17 cellular contexts compared by ENCODE assay signal in the genomic region with DNA sequence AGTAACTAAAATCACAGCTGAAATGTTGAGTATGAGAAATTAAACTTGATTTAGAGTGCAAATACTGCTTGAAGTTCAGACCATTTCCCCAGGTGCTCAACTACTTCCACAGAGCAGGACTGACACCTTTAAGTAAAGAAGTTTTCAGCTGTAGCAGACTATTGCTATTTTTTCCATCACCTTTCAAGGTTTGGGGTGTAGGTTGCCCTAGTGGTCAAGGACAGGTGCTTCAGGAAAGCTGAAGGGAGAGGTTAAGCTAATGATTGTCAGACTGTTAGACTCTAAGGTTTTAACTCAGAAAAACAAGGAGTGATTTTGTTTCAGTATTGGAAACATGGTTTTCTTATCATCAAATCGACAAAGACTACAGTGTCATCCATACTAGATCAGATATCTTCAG.
DNase-seq lines count a peak whose midpoint lies in the region; ATAC-seq, FAIRE-seq and TF ChIP-seq lines count a peak whose summit lies in the region.
"Had no signal": no experiment of that assay in that cellular context is flagged by ENCODE, and none has a peak within 500 bp of the region (broad histone marks: within the 10 kb centered on the region; RNA-seq: fewer than 3 reads in every experiment).

No MANE protein-coding gene starts in this region.

- no peak overlapping the region for H2BK15ac ChIP-seq in neuronal stem cell (ENCODE audit: low read length)

- no peak overlapping the region for H3K4me2 ChIP-seq in neuronal stem cell (ENCODE audit: insufficient read depth, low read length, poor library complexity, severe bottlenecking)
- H3K4me2 ChIP-seq: BLaER1 had no signal

- H3K79me1 ChIP-seq in neuronal stem cell (ENCODE audit: low read depth, low read length) = no peaks in the 10 kb centered on the region

- H3K4me3 ChIP-seq in neuronal stem cell (ENCODE audit: low read length in 2 of 2) = no peak overlapping the region
- H3K4me3 ChIP-seq: BLaER1, dorsolateral prefrontal cortex, sigmoid colon had no signal

- no peak overlapping the region for H3K27ac ChIP-seq in neuronal stem cell (replicated peaks; ENCODE audit: low read length)
- H3K27ac ChIP-seq: BLaER1, dorsolateral prefrontal cortex, sigmoid colon had no signal

- no peak overlapping the region for H3K23ac ChIP-seq in neuronal stem cell (ENCODE audit: low read depth, low read length, poor library complexity)

- no peak overlapping the region for H2BK120ac ChIP-seq in neuronal stem cell (ENCODE audit: low read depth, low read length)

- H2AFZ ChIP-seq in neuronal stem cell (ENCODE audit: low read length) = no peak overlapping the region

- H4K8ac ChIP-seq in neuronal stem cell (ENCODE audit: low read depth, low read length) = no peak overlapping the region

- no peak overlapping the region for H2AK5ac ChIP-seq in neuronal stem cell (ENCODE audit: low read depth, low read length)

- peak; percentile 47 for ATAC-seq in GM21381 (IDR thresholded peaks at IDR 0.05; ENCODE audit: unreplicated experiment)
- ATAC-seq in HG03460 (IDR thresholded peaks at IDR 0.05; ENCODE audit: unreplicated experiment) = peak; percentile 48
- ATAC-seq in left colon = peak; percentile 34
- ATAC-seq in GM21717 (IDR thresholded peaks at IDR 0.05; ENCODE audit: unreplicated experiment) = no peak
- ATAC-seq in activated CD4-positive, CD25-positive, alpha-beta regulatory T cell treated with anti-CD3 and anti-CD28 coated beads, Interleukin-2, amount 50 U/mL, for 24 hours = no peak
- ATAC-seq: natural killer cell had no signal

- no peak overlapping the region for H3K9ac ChIP-seq in neuronal stem cell (ENCODE audit: low read depth, low read length, poor library complexity)
- H3K9ac ChIP-seq: BLaER1 had no signal

- no peaks in the 10 kb centered on the region for H3K4me1 ChIP-seq in neuronal stem cell (ENCODE audit: control insufficient read depth in 2 of 2, insufficient read depth in 1 of 2, low read depth in 1 of 2, low read length in 2 of 2)

- intact Hi-C loops in left colon (cut with DNase I, micrococcal nuclease) = no loop called here
- intact Hi-C loops in head of caudate nucleus (cut with DNase I) = no loop called here

- H2BK5ac ChIP-seq in neuronal stem cell (ENCODE audit: low read length) = no peak overlapping the region

- H3K36me3 ChIP-seq in neuronal stem cell (replicated peaks in 1 of 2; ENCODE audit: control insufficient read depth in 2 of 2, insufficient read depth in 2 of 2, low read length in 2 of 2) = no peaks in the 10 kb centered on the region
- H3K36me3 ChIP-seq: BLaER1, sigmoid colon had no signal

- no peak overlapping the region for H2BK12ac ChIP-seq in neuronal stem cell (ENCODE audit: low read length)

- WGBS in neuronal stem cell (ENCODE audit: extremely low coverage in 2 of 2, insufficient read length in 2 of 2, insufficient replicate concordance in 1 of 2), 2 donors = no CpG with 5 or more reads among the region's 1 CpG

- no peak overlapping the region for H3K18ac ChIP-seq in neuronal stem cell (ENCODE audit: low read length)

- FAIRE-seq in GM12891 (lab: Jason Lieb, UNC) = peak; percentile 13
- FAIRE-seq: G401.6 had no signal

- H3K14ac ChIP-seq in neuronal stem cell (ENCODE audit: low read length) = no peak overlapping the region

- no peak for TF ChIP-seq POLR2A in GM12891 (IDR thresholded peaks at IDR 0.05; ENCODE audit: low read depth, low read length)

- DNase-seq in GM12891 (ENCODE audit: insufficient read length, low spot score) (no peak), left colon (no peak), neuronal stem cell (ENCODE audit: low spot score) (no peak), head of caudate nucleus (no peak)
- DNase-seq: amniotic stem cell, dorsolateral prefrontal cortex, Kasumi-1, natural killer cell, NCI-H2029, sigmoid colon, SW 1271 had no signal

- H3K4ac ChIP-seq in neuronal stem cell (ENCODE audit: low read length) = no peak overlapping the region

- H4K91ac ChIP-seq in neuronal stem cell (ENCODE audit: low read depth, low read length, poor library complexity) = no peak overlapping the region

- H3K9me3 ChIP-seq in neuronal stem cell (replicated peaks in 1 of 2; ENCODE audit: control insufficient read depth in 2 of 2, insufficient read depth in 1 of 2, low read depth in 1 of 2, low read length in 2 of 2) = no peaks in the 10 kb centered on the region
- H3K9me3 ChIP-seq: BLaER1, sigmoid colon had no signal

- H3K27me3 ChIP-seq in neuronal stem cell (ENCODE audit: control insufficient read depth in 3 of 3, insufficient read depth in 3 of 3, low read depth in 1 of 3, low read length in 3 of 3) = no peaks in the 10 kb centered on the region
- H3K27me3 ChIP-seq: BLaER1, dorsolateral prefrontal cortex, sigmoid colon had no signal

TF ChIP-seq in GM12891, 5 proteins besides CTCF, POLR2A, EP300 and RAD21:
- TF ChIP-seq POLR2AphosphoS5 (IDR thresholded peaks at IDR 0.05; ENCODE audit: low read depth, low read length) (no peak), TAF1 (IDR thresholded peaks at IDR 0.05; ENCODE audit: low read depth, low read length) (no peak), POU2F2 (IDR thresholded peaks at IDR 0.05; ENCODE audit: low read depth, low read length) (no peak), SPI1 (IDR thresholded peaks at IDR 0.05; ENCODE audit: low read depth, low read length) (no peak), PAX5 (IDR thresholded peaks at IDR 0.05; ENCODE audit: insufficient read depth, low read length, severe bottlenecking) (no peak)

Comparison
In these comparisons a context has a peak if more than half of its experiments do, and no peak if none do; other contexts are left out.
1. ATAC-seq: peak in GM21381 (single experiment), HG03460 (single experiment) and left colon (single experiment); none in GM21717 (single experiment) and activated CD4-positive, CD25-positive, alpha-beta regulatory T cell treated with anti-CD3 and anti-CD28 coated beads, Interleukin-2, amount 50 U/mL, for 24 hours (0 of 2).